ENCODE assay signal across 17 cellular contexts in genomic region chr17:42110301-42111264, GRCh38. TPM values are rescaled to one million over a fixed set of nuclear protein-coding genes. Genes with fewer than 3 reads are reported as not detected.
DNase-seq lines count a peak whose midpoint lies in the region; ATAC-seq and TF ChIP-seq lines count a peak whose summit lies in the region.
"Had no signal": no experiment of that assay in that cellular context is flagged by ENCODE, and none has a peak within 500 bp of the region (broad histone marks: within the 10 kb centered on the region; RNA-seq: fewer than 3 reads in every experiment).

No MANE protein-coding gene starts in this region.

- no peaks in the 10 kb centered on the region for H3K9me3 ChIP-seq in thyroid gland
- H3K9me3 ChIP-seq: breast epithelium, MG63, testis had no signal

- no peak for TF ChIP-seq POLR2A in thyroid gland (IDR thresholded peaks at IDR 0.05)

- no peak overlapping the region for H3K4me3 ChIP-seq in thyroid gland (replicated peaks in 1 of 3)
- H3K4me3 ChIP-seq: MG63 had no signal

- ATAC-seq in activated T-cell treated with anti-CD3 and anti-CD28 coated beads, Interleukin-2, amount 50 U/mL, for 4 hours, result no peak
- ATAC-seq in activated B cell treated with CpG ODN at 0.5 μM for 24 hours (ENCODE audit: low read depth), result no peak
- ATAC-seq in stimulated activated naive B cell treated with anti-CD40 and anti-IgM and Interleukin-4, amounts not matched to agents 10 μg/mL and 1 μg/mL and 100 μg/mL, for 72 hours (replicated peaks), result no peak

- intact Hi-C loops in activated B cell treated with CpG ODN at 0.5 μM for 24 hours (cut with micrococcal nuclease), result no loop called here
- intact Hi-C loops in thyroid gland (cut with DNase I), result no loop called here

- no peaks in the 10 kb centered on the region for H3K27me3 ChIP-seq in thyroid gland
- H3K27me3 ChIP-seq: breast epithelium, MG63, testis had no signal

- DNase-seq in activated T-cell treated with anti-CD3 and anti-CD28 coated beads, Interleukin-2, amount 50 U/mL, for 4 hours, result no peak
- no peak for DNase-seq in activated T-cell treated with anti-CD3 and anti-CD28 coated beads, Interleukin-2, amount 50 U/mL, for 1 hour
- DNase-seq in activated B cell treated with CpG ODN at 0.5 μM for 24 hours (no peak), immature natural killer cell (no peak), thyroid gland (no peak), HK-2 (ENCODE audit: unreplicated experiment) (no peak), cerebellar cortex (ENCODE audit: low spot score) (no peak)
- DNase-seq in stimulated activated naive B cell treated with anti-CD40 and anti-IgM and Interleukin-4, amounts not matched to agents 10 μg/mL and 1 μg/mL and 100 μg/mL, for 72 hours, result no peak
- DNase-seq: effector CD4-positive, alpha-beta T cell; hypothalamus; MG63; NCI-H2081 treated with DMSO at 0.1 percent for 48 hours; stimulated activated CD4-positive, alpha-beta T cell treated with anti-CD3 and anti-CD28 coated beads, Interleukin-15, amount 100 ng/mL, for 24 hours; testis had no signal

- TF ChIP-seq CTCF in activated B cell treated with CpG ODN at 0.5 μM for 24 hours (IDR thresholded peaks at IDR 0.05) (no peak), thyroid gland (IDR thresholded peaks at IDR 0.05) (no peak)

- H3K4me1 Mint-ChIP-seq in activated T-cell treated with anti-CD3 and anti-CD28 coated beads, Interleukin-2, amount 50 U/mL, for 4 hours (ENCODE audit: low read depth), result peaks cover 44% of the 10 kb centered on the region
- H3K4me1 Mint-ChIP-seq in activated B cell treated with CpG ODN at 0.5 μM for 24 hours, result peaks cover 47% of the 10 kb centered on the region
- peaks cover 30 to 35% of the 10 kb centered on the region in 2 donors for H3K4me1 Mint-ChIP-seq in immature natural killer cell
- H3K4me1 Mint-ChIP-seq in stimulated activated naive B cell treated with anti-CD40 and anti-IgM and Interleukin-4, amounts not matched to agents 10 μg/mL and 1 μg/mL and 100 μg/mL, for 72 hours, result peaks cover 35 to 48% of the 10 kb centered on the region in 2 donors

- WGBS in thyroid gland, 2 donors, result 90 to 93% methylated on average over 16 to 18 of the region's 18 CpGs

- H3K27ac ChIP-seq in thyroid gland, result no peak overlapping the region

- peaks cover 13 to 21% of the 10 kb centered on the region in 2 donors for H3K4me1 ChIP-seq in thyroid gland

- CTCF ChIA-PET in activated B cell treated with CpG ODN at 0.5 μM for 24 hours (lab: Charles Lee), result interaction anchor here (1.4 kb wide), 1 partner anchor 9 kb away, joined by 3 read pairs; no protein-coding TSS in a partner anchor

- no peaks in the 10 kb centered on the region for H3K9me3 Mint-ChIP-seq in activated T-cell treated with anti-CD3 and anti-CD28 coated beads, Interleukin-2, amount 50 U/mL, for 4 hours
- H3K9me3 Mint-ChIP-seq in activated B cell treated with CpG ODN at 0.5 μM for 24 hours (no peaks in the 10 kb centered on the region), immature natural killer cell (no peaks in the 10 kb centered on the region)
- no peaks in the 10 kb centered on the region for H3K9me3 Mint-ChIP-seq in stimulated activated naive B cell treated with anti-CD40 and anti-IgM and Interleukin-4, amounts not matched to agents 10 μg/mL and 1 μg/mL and 100 μg/mL, for 72 hours

- H3K36me3 Mint-ChIP-seq in activated T-cell treated with anti-CD3 and anti-CD28 coated beads, Interleukin-2, amount 50 U/mL, for 4 hours (ENCODE audit: insufficient read depth), result peaks cover 12% of the 10 kb centered on the region
- H3K36me3 Mint-ChIP-seq in activated B cell treated with CpG ODN at 0.5 μM for 24 hours (ENCODE audit: low read depth) (peaks cover 29% of the 10 kb centered on the region), immature natural killer cell (peaks cover 0 to 4% (median 4%) of the 10 kb centered on the region in 3 donors)
- peaks cover 29 to 55% of the 10 kb centered on the region in 2 donors for H3K36me3 Mint-ChIP-seq in stimulated activated naive B cell treated with anti-CD40 and anti-IgM and Interleukin-4, amounts not matched to agents 10 μg/mL and 1 μg/mL and 100 μg/mL, for 72 hours

- H3K27ac Mint-ChIP-seq in activated B cell treated with CpG ODN at 0.5 μM for 24 hours (peak overlapping the region; percentile 15), immature natural killer cell (peak overlapping the region in 5 of 6 donors; percentile 13 to 77 (median 44))
- H3K27ac Mint-ChIP-seq in stimulated activated naive B cell treated with anti-CD40 and anti-IgM and Interleukin-4, amounts not matched to agents 10 μg/mL and 1 μg/mL and 100 μg/mL, for 72 hours, result peak overlapping the region; percentile 69

- POLR2A ChIA-PET in activated B cell treated with CpG ODN at 0.5 μM for 24 hours (lab: Charles Lee), result interaction anchor here (0.6 to 6.7 kb wide), 8 partner anchors 10 to 316 kb away, joined by 3 to 46 read pairs (median 4); partner anchors contain the start of genes CNP, DNAJC7 and KAT2A

- no peaks in the 10 kb centered on the region for H3K36me3 ChIP-seq in thyroid gland
- H3K36me3 ChIP-seq: breast epithelium had no signal

- H3K27me3 Mint-ChIP-seq in activated T-cell treated with anti-CD3 and anti-CD28 coated beads, Interleukin-2, amount 50 U/mL, for 4 hours (ENCODE audit: low read depth), result no peaks in the 10 kb centered on the region
- H3K27me3 Mint-ChIP-seq in activated B cell treated with CpG ODN at 0.5 μM for 24 hours (no peaks in the 10 kb centered on the region), immature natural killer cell (ENCODE audit: low read depth in 3 of 3) (peaks cover 0 to 3% (median 0%) of the 10 kb centered on the region in 3 donors)
- no peaks in the 10 kb centered on the region for H3K27me3 Mint-ChIP-seq in stimulated activated naive B cell treated with anti-CD40 and anti-IgM and Interleukin-4, amounts not matched to agents 10 μg/mL and 1 μg/mL and 100 μg/mL, for 72 hours

- H3K4me3 Mint-ChIP-seq in activated T-cell treated with anti-CD3 and anti-CD28 coated beads, Interleukin-2, amount 50 U/mL, for 4 hours, result peak overlapping the region; percentile 24
- H3K4me3 Mint-ChIP-seq in activated B cell treated with CpG ODN at 0.5 μM for 24 hours (peak overlapping the region; percentile 2), immature natural killer cell (peak overlapping the region; percentile 13 to 57 (median 38))
- peak overlapping the region in 1 of 2 donors; percentile 17 for H3K4me3 Mint-ChIP-seq in stimulated activated naive B cell treated with anti-CD40 and anti-IgM and Interleukin-4, amounts not matched to agents 10 μg/mL and 1 μg/mL and 100 μg/mL, for 72 hours

RNA-seq across cellular contexts. Expression of gene DHX58, which starts 1.9 kb away (rescaled TPM):
- 1 to 10 TPM; 2.0 to 8.4 (median 6.9) TPM for total RNA-seq in activated T-cell treated with anti-CD3 and anti-CD28 coated beads, Interleukin-2, amount 50 U/mL, for 4 hours
- total RNA-seq in activated B cell treated with CpG ODN at 0.5 μM for 24 hours (21.9 and 22.4 TPM in 2 replicates), thyroid gland (10 to 100 TPM in 2 of 4 donors, 1 to 10 TPM in 2; 6.4 to 12.9 (median 9.7) TPM)
- 10 to 100 TPM in 1 of 3 donors, 1 to 10 TPM in 2; 3.0 to 14.3 (median 9.8) TPM for polyA plus RNA-seq in immature natural killer cell

RNA-seq across cellular contexts. Expression of gene KAT2A, which starts 10.6 kb away (rescaled TPM):
- 10 to 100 TPM; 70.1 to 92.5 (median 82.4) TPM for total RNA-seq in activated T-cell treated with anti-CD3 and anti-CD28 coated beads, Interleukin-2, amount 50 U/mL, for 4 hours
- total RNA-seq in activated B cell treated with CpG ODN at 0.5 μM for 24 hours, result 33.4 and 40.1 TPM in 2 replicates
- 1 to 10 TPM; 2.9 to 4.3 (median 3.5) TPM for polyA plus RNA-seq in immature natural killer cell
- total RNA-seq in thyroid gland, result 10 to 100 TPM; 14.2 to 37.9 (median 23.3) TPM

RNA-seq across cellular contexts. Expression of gene HSPB9, which starts 12.0 kb away (rescaled TPM):
- total RNA-seq in activated T-cell treated with anti-CD3 and anti-CD28 coated beads, Interleukin-2, amount 50 U/mL, for 4 hours, result under 1 TPM in 1 of 3 donors, not detected in 2; 0.10 TPM
- not detected in 2 replicates for total RNA-seq in activated B cell treated with CpG ODN at 0.5 μM for 24 hours
- under 1 TPM in 1 of 3 donors, not detected in 2; 0.11 TPM for polyA plus RNA-seq in immature natural killer cell
- under 1 TPM in 1 of 4 donors, not detected in 3; 0.33 TPM for total RNA-seq in thyroid gland
- total RNA-seq: pulmonary artery endothelial cell, RPMI7951 had no signal

RNA-seq across cellular contexts. Expression of gene ZNF385C, which starts 12.3 kb away (rescaled TPM):
- under 1 TPM in 2 of 3 donors, not detected in 1; 0.29 to 0.43 TPM for total RNA-seq in activated T-cell treated with anti-CD3 and anti-CD28 coated beads, Interleukin-2, amount 50 U/mL, for 4 hours
- total RNA-seq in activated B cell treated with CpG ODN at 0.5 μM for 24 hours, result 16.7 and 17.0 TPM in 2 replicates
- polyA plus RNA-seq in immature natural killer cell, result under 1 TPM in 1 of 3 donors, not detected in 2; 0.44 TPM
- under 1 TPM in 2 of 4 donors, not detected in 2; 0.22 to 0.54 TPM for total RNA-seq in thyroid gland
- total RNA-seq: pulmonary artery endothelial cell, RPMI7951 had no signal

RNA-seq across cellular contexts. Expression of gene RAB5C, which starts 44.2 kb away (rescaled TPM):
- total RNA-seq in activated T-cell treated with anti-CD3 and anti-CD28 coated beads, Interleukin-2, amount 50 U/mL, for 4 hours, result 10 to 100 TPM; 76.5 to 81.0 (median 79.1) TPM
- total RNA-seq in activated B cell treated with CpG ODN at 0.5 μM for 24 hours, result 79.1 and 82.2 TPM in 2 replicates
- polyA plus RNA-seq in immature natural killer cell, result 100 to 1,000 TPM; 120 to 152 (median 133) TPM
- total RNA-seq in thyroid gland, result 100 to 1,000 TPM; 116 to 208 (median 147) TPM

Comparison
In these comparisons a context has a peak if more than half of its experiments do, and no peak if none do; other contexts are left out.
1. H3K27ac Mint-ChIP-seq: peak in every context shown above with its lines; median percentile 69 in stimulated activated naive B cell treated with anti-CD40 and anti-IgM and Interleukin-4, amounts not matched to agents 10 μg/mL and 1 μg/mL and 100 μg/mL, for 72 hours; 44 in immature natural killer cell; 15 in activated B cell treated with CpG ODN at 0.5 μM for 24 hours.